1 cellular context compared by ENCODE assay signal in genomic region chr2:127320067-127320466, GRCh38.
TF ChIP-seq lines count a peak whose summit lies in the region.

No MANE protein-coding gene starts in this region.

TF ChIP-seq in IMR-90, 13 proteins besides CTCF, POLR2A, EP300 and RAD21:
- no peak for TF ChIP-seq CEBPB (IDR thresholded peaks at IDR 0.05; ENCODE audit: low read depth, low read length)
- TF ChIP-seq BHLHE40 (IDR thresholded peaks at IDR 0.05; ENCODE audit: low read depth, low read length) = no peak
